16 cellular contexts compared by ENCODE assay signal in genomic region chr22:49257551-49257951, GRCh38.
"Had no signal": no experiment of that assay in that cellular context is flagged by ENCODE, and none has a peak within 500 bp of the region (broad histone marks: within the 10 kb centered on the region; RNA-seq: fewer than 3 reads in every experiment).

No MANE protein-coding gene starts in this region.

- H3K9me3 ChIP-seq: adrenal gland, ascending aorta, sigmoid colon had no signal

- H3K4me1 Mint-ChIP-seq: activated CD4-positive, alpha-beta T cell treated with anti-CD3 and anti-CD28 coated beads, Interleukin-2, amount 10 ng/mL, durations not matched to agents 7 days and 5 days; activated CD8-positive, alpha-beta memory T cell treated with anti-CD3 and anti-CD28 coated beads, Interleukin-2, amount 10 ng/mL, durations not matched to agents 7 days and 5 days; nephron had no signal

- DNase-seq: activated CD4-positive, alpha-beta T cell treated with anti-CD3 and anti-CD28 coated beads, Interleukin-2, amount 10 ng/mL, durations not matched to agents 7 days and 5 days; activated CD8-positive, alpha-beta memory T cell treated with anti-CD3 and anti-CD28 coated beads, Interleukin-2, amount 10 ng/mL, durations not matched to agents 7 days and 5 days; activated CD8-positive, alpha-beta T cell treated with anti-CD3 and anti-CD28 coated beads for 36 hours; activated gamma-delta T cell treated with Interleukin-2 at 50 U/mL for 16 hours; activated T-cell treated with anti-CD3 and anti-CD28 coated beads for 4 hours; cortex of kidney; kidney glomerular epithelial cell; left ventricle myocardium superior; sigmoid colon; stimulated activated CD4-positive, alpha-beta T cell treated with anti-CD3 and anti-CD28 coated beads, Interleukin-4, amount 100 ng/mL, for 1 hour; stimulated activated naive CD4-positive, alpha-beta T cell had no signal

- H3K4me1 ChIP-seq: adrenal gland, ascending aorta, sigmoid colon had no signal

- H3K36me3 Mint-ChIP-seq: activated CD8-positive, alpha-beta memory T cell treated with anti-CD3 and anti-CD28 coated beads, Interleukin-2, amount 10 ng/mL, durations not matched to agents 7 days and 5 days; activated naive CD8-positive, alpha-beta T cell had no signal

- H3K4me3 ChIP-seq: adrenal gland, ascending aorta, sigmoid colon, smooth muscle cell had no signal

- H3K4me3 Mint-ChIP-seq: activated CD4-positive, alpha-beta T cell treated with anti-CD3 and anti-CD28 coated beads, Interleukin-2, amount 10 ng/mL, durations not matched to agents 7 days and 5 days; activated CD8-positive, alpha-beta memory T cell treated with anti-CD3 and anti-CD28 coated beads, Interleukin-2, amount 10 ng/mL, durations not matched to agents 7 days and 5 days; activated CD8-positive, alpha-beta T cell treated with anti-CD3 and anti-CD28 coated beads for 36 hours; activated naive CD8-positive, alpha-beta T cell; nephron had no signal

- H3K36me3 ChIP-seq: adrenal gland, ascending aorta, sigmoid colon had no signal

- H3K27ac Mint-ChIP-seq: activated CD4-positive, alpha-beta T cell treated with anti-CD3 and anti-CD28 coated beads, Interleukin-2, amount 10 ng/mL, durations not matched to agents 7 days and 5 days; activated CD8-positive, alpha-beta memory T cell treated with anti-CD3 and anti-CD28 coated beads, Interleukin-2, amount 10 ng/mL, durations not matched to agents 7 days and 5 days; activated CD8-positive, alpha-beta T cell treated with anti-CD3 and anti-CD28 coated beads for 36 hours; activated naive CD8-positive, alpha-beta T cell; nephron had no signal

- H3K27me3 Mint-ChIP-seq: activated CD4-positive, alpha-beta T cell treated with anti-CD3 and anti-CD28 coated beads, Interleukin-2, amount 10 ng/mL, durations not matched to agents 7 days and 5 days; activated CD8-positive, alpha-beta memory T cell treated with anti-CD3 and anti-CD28 coated beads, Interleukin-2, amount 10 ng/mL, durations not matched to agents 7 days and 5 days had no signal

- H3K27ac ChIP-seq: adrenal gland, ascending aorta, sigmoid colon had no signal

- H3K27me3 ChIP-seq: ascending aorta had no signal

- H3K9me3 Mint-ChIP-seq: activated CD4-positive, alpha-beta T cell treated with anti-CD3 and anti-CD28 coated beads, Interleukin-2, amount 10 ng/mL, durations not matched to agents 7 days and 5 days; activated CD8-positive, alpha-beta T cell treated with anti-CD3 and anti-CD28 coated beads for 36 hours; nephron had no signal
